10 cellular contexts compared by ENCODE assay signal in genomic region chr4:105236202-105236916, GRCh38.
A peak's percentile ranks its signal among the peaks of the same experiment; 100 is the strongest.
DNase-seq lines count a peak whose midpoint lies in the region; ATAC-seq lines count a peak whose summit lies in the region.
"Had no signal": no experiment of that assay in that cellular context is flagged by ENCODE, and none has a peak within 500 bp of the region (broad histone marks: within the 10 kb centered on the region; RNA-seq: fewer than 3 reads in every experiment).

No MANE protein-coding gene starts in this region.

- peaks cover 75% of the 10 kb centered on the region for H3K36me3 Mint-ChIP-seq in activated T-helper 2 cell treated with anti-CD3 and anti-CD28 coated beads, Interferon-gamma antibody, Interleukin-2, Interleukin-4, amounts not matched to agents 10 μg/mL and 5 μg/mL and 100 μg/mL, durations not matched to agents 14 hours and 24 hours and 36 hours (ENCODE audit: low read depth)

- H3K27me3 Mint-ChIP-seq in activated T-helper 2 cell treated with anti-CD3 and anti-CD28 coated beads, Interferon-gamma antibody, Interleukin-2, Interleukin-4, amounts not matched to agents 10 μg/mL and 5 μg/mL and 100 μg/mL, durations not matched to agents 14 hours and 24 hours and 36 hours (ENCODE audit: low read depth) = no peaks in the 10 kb centered on the region

- H3K4me3 Mint-ChIP-seq in activated T-helper 2 cell treated with anti-CD3 and anti-CD28 coated beads, Interferon-gamma antibody, Interleukin-2, Interleukin-4, amounts not matched to agents 10 μg/mL and 5 μg/mL and 100 μg/mL, durations not matched to agents 14 hours and 24 hours and 36 hours (ENCODE audit: low read depth) = no peak overlapping the region
- H3K4me3 Mint-ChIP-seq: neural progenitor cell had no signal

- no peak for DNase-seq in activated T-helper 2 cell treated with anti-CD3 and anti-CD28 coated beads, Interferon-gamma antibody, Interleukin-2, Interleukin-4, amounts not matched to agents 10 μg/mL and 5 μg/mL and 100 μg/mL, durations not matched to agents 14 hours and 24 hours and 36 hours (ENCODE audit: low spot score)
- DNase-seq in dedifferentiated amniotic fluid mesenchymal stem cell (ENCODE audit: extremely low spot score) = no peak
- no peak for DNase-seq in COLO668 (lab: John Stamatoyannopoulos, UW; ENCODE audit: unreplicated experiment)
- no peak for DNase-seq in head of caudate nucleus
- DNase-seq in amygdala (lab: John Stamatoyannopoulos, UW) = no peak
- DNase-seq: NCI-H187 treated with DMSO at 0.1 percent for 48 hours had no signal

- ATAC-seq in GM18511 (IDR thresholded peaks at IDR 0.05; ENCODE audit: unreplicated experiment) (peak; percentile 83), GM19467 (IDR thresholded peaks at IDR 0.05; ENCODE audit: unreplicated experiment) (peak; percentile 95), HG03045 (IDR thresholded peaks at IDR 0.05; ENCODE audit: unreplicated experiment) (peak; percentile 88)

- peaks cover 4% of the 10 kb centered on the region for H3K9me3 Mint-ChIP-seq in activated T-helper 2 cell treated with anti-CD3 and anti-CD28 coated beads, Interferon-gamma antibody, Interleukin-2, Interleukin-4, amounts not matched to agents 10 μg/mL and 5 μg/mL and 100 μg/mL, durations not matched to agents 14 hours and 24 hours and 36 hours

- peaks cover 7% of the 10 kb centered on the region for H3K4me1 Mint-ChIP-seq in activated T-helper 2 cell treated with anti-CD3 and anti-CD28 coated beads, Interferon-gamma antibody, Interleukin-2, Interleukin-4, amounts not matched to agents 10 μg/mL and 5 μg/mL and 100 μg/mL, durations not matched to agents 14 hours and 24 hours and 36 hours (ENCODE audit: low read depth)
- H3K4me1 Mint-ChIP-seq: neural progenitor cell had no signal

- intact Hi-C loops in activated T-helper 2 cell treated with anti-CD3 and anti-CD28 coated beads, Interferon-gamma antibody, Interleukin-2, Interleukin-4, amounts not matched to agents 10 μg/mL and 5 μg/mL and 100 μg/mL, durations not matched to agents 14 hours and 24 hours and 36 hours (cut with micrococcal nuclease) = no loop called here
- intact Hi-C loops in head of caudate nucleus (cut with DNase I) = no loop called here

- H3K27ac Mint-ChIP-seq in activated T-helper 2 cell treated with anti-CD3 and anti-CD28 coated beads, Interferon-gamma antibody, Interleukin-2, Interleukin-4, amounts not matched to agents 10 μg/mL and 5 μg/mL and 100 μg/mL, durations not matched to agents 14 hours and 24 hours and 36 hours = peak overlapping the region; percentile 15
- H3K27ac Mint-ChIP-seq: neural progenitor cell had no signal
